ENCODE assay signal across 8 cellular contexts in genomic region chrX:153724252-153725038, GRCh38. TPM values are rescaled to one million over a fixed set of nuclear protein-coding genes. Genes with fewer than 3 reads are reported as not detected.
DNase-seq lines count a peak whose midpoint lies in the region; ATAC-seq and TF ChIP-seq lines count a peak whose summit lies in the region.

Gene ABCD1, plus strand, starts transcription at chrX:153724856. Its CDS starts 411 bp downstream, at chrX:153725267.
Gene BCAP31, minus strand, starts transcription at chrX:153724387. Its CDS starts 1,143 bp downstream, at chrX:153723244.

- H3K4me3 ChIP-seq in DND-41 (ENCODE audit: low read depth in 1 of 2, low read length in 2 of 2) = peak within 1 kb of the TSS; percentile 62 to 85; a peak in 3 of 4 replicates
- H3K4me3 ChIP-seq in neural cell (ENCODE audit: low read length) = peak within 1 kb of the TSS; percentile 78

- peak within 1 kb of the TSS; percentile 52 for H2AFZ ChIP-seq in DND-41 (ENCODE audit: low read depth, low read length)
- H2AFZ ChIP-seq in neural cell (ENCODE audit: low read depth, low read length) = no peak within 1 kb of the TSS

- no peaks in the 10 kb centered on the region for H3K27me3 ChIP-seq in DND-41 (ENCODE audit: insufficient read depth, low read length, poor library complexity)
- no peaks in the 10 kb centered on the region for H3K27me3 ChIP-seq in neural cell (ENCODE audit: insufficient read depth, low read depth, low read length)

- peak within 1 kb of the TSS; percentile 89 for H3K4me3 Mint-ChIP-seq in stimulated activated naive CD8-positive, alpha-beta T cell treated with anti-CD3 and anti-CD28 coated beads, Interleukin-15, Interleukin-2, amounts not matched to agents 100 ng/mL and 50 ng/mL, for 24 hours

- H3K27ac ChIP-seq in DND-41 (ENCODE audit: low read length) = peak within 1 kb of the TSS; percentile 78
- H3K27ac ChIP-seq in neural cell (ENCODE audit: low read length) = peak within 1 kb of the TSS; percentile 81

- peaks cover 24% of the 10 kb centered on the region for H3K4me1 ChIP-seq in DND-41 (ENCODE audit: insufficient read depth, low read length)

- H3K9me3 Mint-ChIP-seq in stimulated activated naive CD8-positive, alpha-beta T cell treated with anti-CD3 and anti-CD28 coated beads, Interleukin-15, Interleukin-2, amounts not matched to agents 100 ng/mL and 50 ng/mL, for 24 hours = no peaks in the 10 kb centered on the region

- H3K9ac ChIP-seq in DND-41 (ENCODE audit: low read depth, low read length) (peak within 1 kb of the TSS; percentile 78), neural cell (ENCODE audit: low read length) (peak within 1 kb of the TSS; percentile 75)

- H3K36me3 Mint-ChIP-seq in stimulated activated naive CD8-positive, alpha-beta T cell treated with anti-CD3 and anti-CD28 coated beads, Interleukin-15, Interleukin-2, amounts not matched to agents 100 ng/mL and 50 ng/mL, for 24 hours (ENCODE audit: low read depth) = peaks cover 16% of the 10 kb centered on the region

- H3K9me2 ChIP-seq in neural cell (ENCODE audit: insufficient read depth, low read length) = no peaks in the 10 kb centered on the region

- TF ChIP-seq RAD21 in neural cell (conservative IDR thresholded peaks at IDR 0.05) = no peak

- ATAC-seq in DND-41 (ENCODE audit: insufficient read depth, low read depth) (peak; percentile 83), GM21825 (IDR thresholded peaks at IDR 0.05; ENCODE audit: unreplicated experiment) (peak; percentile 49)

- H3K4me2 ChIP-seq in DND-41 (ENCODE audit: insufficient read depth, low read length) (peak within 1 kb of the TSS; percentile 97), neural cell (ENCODE audit: low read length) (peak within 1 kb of the TSS; percentile 51)

- H4K20me1 ChIP-seq in DND-41 (ENCODE audit: insufficient read depth, low read length) (peaks cover 28% of the 10 kb centered on the region), neural cell (ENCODE audit: insufficient read depth) (no peaks in the 10 kb centered on the region)

- DNase-seq in DND-41 (peak; percentile 90), Kasumi-1 (lab: John Stamatoyannopoulos, UW) (peak; percentile 70 to 84), SHP77 (lab: John Stamatoyannopoulos, UW) (peak; percentile 67 to 86), fibroblast of the conjunctiva (ENCODE audit: low read depth) (peak; percentile 69)
- peak; percentile 84 for DNase-seq in activated effector memory CD4-positive, alpha-beta T cell treated with Interleukin-2 at 50 U/mL for 16 hours

- TF ChIP-seq CTCF in DND-41 (IDR thresholded peaks at IDR 0.05; ENCODE audit: borderline replicate concordance, extremely low read depth, low read length, poor library complexity, severe bottlenecking) (no peak), neural cell (IDR thresholded peaks at IDR 0.05; ENCODE audit: poor library complexity, severe bottlenecking) (no peak)

- peaks cover 32% of the 10 kb centered on the region for H3K36me3 ChIP-seq in DND-41 (ENCODE audit: insufficient read depth, low read length)
- no peaks in the 10 kb centered on the region for H3K36me3 ChIP-seq in neural cell (ENCODE audit: insufficient read depth, low read length)

- H3K27me3 Mint-ChIP-seq in stimulated activated naive CD8-positive, alpha-beta T cell treated with anti-CD3 and anti-CD28 coated beads, Interleukin-15, Interleukin-2, amounts not matched to agents 100 ng/mL and 50 ng/mL, for 24 hours = no peaks in the 10 kb centered on the region

- H3K79me2 ChIP-seq in DND-41 (ENCODE audit: insufficient read depth, low read length) (peaks cover 38% of the 10 kb centered on the region), neural cell (replicated peaks; ENCODE audit: insufficient read depth, low read length) (peaks cover 16% of the 10 kb centered on the region)

- no peak for TF ChIP-seq EP300 in neural cell (conservative IDR thresholded peaks at IDR 0.05; ENCODE audit: poor library complexity, severe bottlenecking)

- peak within 1 kb of the TSS; percentile 84 for H3K27ac Mint-ChIP-seq in stimulated activated naive CD8-positive, alpha-beta T cell treated with anti-CD3 and anti-CD28 coated beads, Interleukin-15, Interleukin-2, amounts not matched to agents 100 ng/mL and 50 ng/mL, for 24 hours

- no peaks in the 10 kb centered on the region for H3F3A ChIP-seq in neural cell (ENCODE audit: insufficient read depth, low read length, poor library complexity, severe bottlenecking)

- H3K4me1 Mint-ChIP-seq in stimulated activated naive CD8-positive, alpha-beta T cell treated with anti-CD3 and anti-CD28 coated beads, Interleukin-15, Interleukin-2, amounts not matched to agents 100 ng/mL and 50 ng/mL, for 24 hours (ENCODE audit: low read depth) = peaks cover 25% of the 10 kb centered on the region

- H3K9me3 ChIP-seq in DND-41 (ENCODE audit: insufficient read depth, low read length, severe bottlenecking) (no peaks in the 10 kb centered on the region), neural cell (ENCODE audit: low read length) (no peaks in the 10 kb centered on the region)

TF ChIP-seq in neural cell, 6 proteins besides CTCF, POLR2A, EP300 and RAD21:
- TF ChIP-seq, protein P1, sequence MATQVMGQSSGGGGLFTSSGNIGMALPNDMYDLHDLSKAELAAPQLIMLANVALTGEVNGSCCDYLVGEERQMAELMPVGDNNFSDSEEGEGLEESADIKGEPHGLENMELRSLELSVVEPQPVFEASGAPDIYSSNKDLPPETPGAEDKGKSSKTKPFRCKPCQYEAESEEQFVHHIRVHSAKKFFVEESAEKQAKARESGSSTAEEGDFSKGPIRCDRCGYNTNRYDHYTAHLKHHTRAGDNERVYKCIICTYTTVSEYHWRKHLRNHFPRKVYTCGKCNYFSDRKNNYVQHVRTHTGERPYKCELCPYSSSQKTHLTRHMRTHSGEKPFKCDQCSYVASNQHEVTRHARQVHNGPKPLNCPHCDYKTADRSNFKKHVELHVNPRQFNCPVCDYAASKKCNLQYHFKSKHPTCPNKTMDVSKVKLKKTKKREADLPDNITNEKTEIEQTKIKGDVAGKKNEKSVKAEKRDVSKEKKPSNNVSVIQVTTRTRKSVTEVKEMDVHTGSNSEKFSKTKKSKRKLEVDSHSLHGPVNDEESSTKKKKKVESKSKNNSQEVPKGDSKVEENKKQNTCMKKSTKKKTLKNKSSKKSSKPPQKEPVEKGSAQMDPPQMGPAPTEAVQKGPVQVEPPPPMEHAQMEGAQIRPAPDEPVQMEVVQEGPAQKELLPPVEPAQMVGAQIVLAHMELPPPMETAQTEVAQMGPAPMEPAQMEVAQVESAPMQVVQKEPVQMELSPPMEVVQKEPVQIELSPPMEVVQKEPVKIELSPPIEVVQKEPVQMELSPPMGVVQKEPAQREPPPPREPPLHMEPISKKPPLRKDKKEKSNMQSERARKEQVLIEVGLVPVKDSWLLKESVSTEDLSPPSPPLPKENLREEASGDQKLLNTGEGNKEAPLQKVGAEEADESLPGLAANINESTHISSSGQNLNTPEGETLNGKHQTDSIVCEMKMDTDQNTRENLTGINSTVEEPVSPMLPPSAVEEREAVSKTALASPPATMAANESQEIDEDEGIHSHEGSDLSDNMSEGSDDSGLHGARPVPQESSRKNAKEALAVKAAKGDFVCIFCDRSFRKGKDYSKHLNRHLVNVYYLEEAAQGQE (IDR thresholded peaks at IDR 0.05; ENCODE audit: borderline replicate concordance) = no peak
- peak; percentile 64 for TF ChIP-seq POLR2AphosphoS5 (IDR thresholded peaks at IDR 0.05)
- TF ChIP-seq MXI1 (conservative IDR thresholded peaks at IDR 0.05; ENCODE audit: poor library complexity, severe bottlenecking) = peak; percentile 59
- TF ChIP-seq SMC3 (conservative IDR thresholded peaks at IDR 0.05; ENCODE audit: poor library complexity) = no peak

RNA-seq across cellular contexts. Expression of gene ABCD1, which starts in this region (rescaled TPM):
- 3.2 and 3.6 TPM in 2 replicates for polyA plus RNA-seq in neural cell
- 8.6 and 10.2 TPM in 2 replicates for polyA minus RNA-seq in neural cell

RNA-seq across cellular contexts. Expression of gene BCAP31, which starts in this region (rescaled TPM):
- polyA plus RNA-seq in neural cell = 154 and 182 TPM in 2 replicates
- polyA minus RNA-seq in neural cell = 86.4 TPM in 2 replicates

Comparison
In these comparisons a context has a peak if more than half of its experiments do, and no peak if none do; other contexts are left out.
1. Peak in every context shown above with its lines: DNase-seq, ATAC-seq, H3K4me3 ChIP-seq and H3K27ac ChIP-seq.